1 cellular context compared by ENCODE assay signal in the genomic region with DNA sequence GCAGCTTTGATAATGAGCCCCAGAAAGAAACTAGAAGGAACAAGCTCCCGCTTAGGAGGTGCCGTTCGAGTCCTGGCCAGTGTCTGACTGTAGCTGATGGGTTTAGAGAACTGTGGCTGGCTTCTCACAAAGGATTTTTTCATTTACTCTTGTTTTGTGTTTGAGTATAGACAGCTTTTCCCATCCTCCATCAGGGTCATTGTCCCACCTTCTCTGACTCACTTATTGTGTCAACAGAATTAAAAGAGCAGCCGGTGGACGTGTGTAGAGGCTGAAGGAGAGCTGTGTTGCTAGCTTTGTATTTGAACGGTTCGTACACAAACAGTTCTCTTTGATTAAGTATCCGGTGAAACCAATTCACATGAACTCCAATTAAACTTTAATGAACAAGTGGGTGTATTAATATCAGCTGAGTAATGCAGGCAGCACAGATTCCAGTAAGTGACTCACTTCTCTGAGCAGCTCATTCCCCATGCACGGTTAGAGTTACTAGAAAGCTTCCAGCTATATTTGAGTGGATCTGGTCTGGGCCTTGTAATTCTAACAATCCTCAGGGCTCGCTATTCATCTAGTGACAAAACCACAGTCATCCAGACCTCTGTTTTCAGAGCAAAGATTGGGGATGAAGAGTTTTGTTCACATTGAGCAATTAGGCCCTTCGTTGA.
TF ChIP-seq lines count a peak whose summit lies in the region.

No MANE protein-coding gene starts in this region.

TF ChIP-seq in A549, 52 proteins besides CTCF, POLR2A, EP300 and RAD21 (continued from another document):
- TF ChIP-seq, protein P1, sequence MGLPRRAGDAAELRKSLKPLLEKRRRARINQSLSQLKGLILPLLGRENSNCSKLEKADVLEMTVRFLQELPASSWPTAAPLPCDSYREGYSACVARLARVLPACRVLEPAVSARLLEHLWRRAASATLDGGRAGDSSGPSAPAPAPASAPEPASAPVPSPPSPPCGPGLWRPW (IDR thresholded peaks at IDR 0.05) = no peak
- TF ChIP-seq SREBF2 (IDR thresholded peaks at IDR 0.05) = no peak
- no peak for TF ChIP-seq HOXA7 (CRISPR knock-in tag; IDR thresholded peaks at IDR 0.05)
- no peak for TF ChIP-seq EHMT2 (IDR thresholded peaks at IDR 0.05; ENCODE audit: low read depth)
- no peak for TF ChIP-seq BHLHE40 (IDR thresholded peaks at IDR 0.05; ENCODE audit: low read depth, low read length)
- TF ChIP-seq CHD2 (IDR thresholded peaks at IDR 0.05; ENCODE audit: low read length, partially characterized antibody) = no peak
- peak; percentile 63 for TF ChIP-seq MAX (IDR thresholded peaks at IDR 0.05)
- peak; percentile 86 for TF ChIP-seq FOSL2 (IDR thresholded peaks at IDR 0.05)
- TF ChIP-seq FOSL2 (CRISPR knock-in tag; IDR thresholded peaks at IDR 0.05) = peak; percentile 91
- TF ChIP-seq SMC3 (IDR thresholded peaks at IDR 0.05) = peak; percentile 39; the same call in 1 of the 3 replicates
- peak in 1 of 2 experiments; percentile 72; a peak in 2 of 5 replicates for TF ChIP-seq JUN (IDR thresholded peaks at IDR 0.05)
- no peak for TF ChIP-seq MAZ (IDR thresholded peaks at IDR 0.05; ENCODE audit: borderline replicate concordance, low read depth, low read length)
- TF ChIP-seq, protein P2, sequence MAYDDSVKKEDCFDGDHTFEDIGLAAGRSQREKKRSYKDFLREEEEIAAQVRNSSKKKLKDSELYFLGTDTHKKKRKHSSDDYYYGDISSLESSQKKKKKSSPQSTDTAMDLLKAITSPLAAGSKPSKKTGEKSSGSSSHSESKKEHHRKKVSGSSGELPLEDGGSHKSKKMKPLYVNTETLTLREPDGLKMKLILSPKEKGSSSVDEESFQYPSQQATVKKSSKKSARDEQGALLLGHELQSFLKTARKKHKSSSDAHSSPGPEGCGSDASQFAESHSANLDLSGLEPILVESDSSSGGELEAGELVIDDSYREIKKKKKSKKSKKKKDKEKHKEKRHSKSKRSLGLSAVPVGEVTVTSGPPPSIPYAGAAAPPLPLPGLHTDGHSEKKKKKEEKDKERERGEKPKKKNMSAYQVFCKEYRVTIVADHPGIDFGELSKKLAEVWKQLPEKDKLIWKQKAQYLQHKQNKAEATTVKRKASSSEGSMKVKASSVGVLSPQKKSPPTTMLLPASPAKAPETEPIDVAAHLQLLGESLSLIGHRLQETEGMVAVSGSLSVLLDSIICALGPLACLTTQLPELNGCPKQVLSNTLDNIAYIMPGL (CRISPR knock-in tag; IDR thresholded peaks at IDR 0.05; ENCODE audit: borderline replicate concordance) = no peak
- no peak for TF ChIP-seq RARB (CRISPR knock-in tag; IDR thresholded peaks at IDR 0.05)
- TF ChIP-seq CBX2 (IDR thresholded peaks at IDR 0.05; ENCODE audit: borderline replicate concordance, low read depth) = no peak
- TF ChIP-seq TP53 (CRISPR knock-in tag; IDR thresholded peaks at IDR 0.05) = no peak
- no peak for TF ChIP-seq RNF2 (IDR thresholded peaks at IDR 0.05; ENCODE audit: borderline replicate concordance, low read depth)
- no peak for TF ChIP-seq ZSCAN20 (CRISPR knock-in tag; IDR thresholded peaks at IDR 0.05)
- no peak for TF ChIP-seq E2F6 (IDR thresholded peaks at IDR 0.05; ENCODE audit: borderline replicate concordance, low read depth)
- no peak for TF ChIP-seq KDM1A (IDR thresholded peaks at IDR 0.05; ENCODE audit: low read depth)
- peak; percentile 85 for TF ChIP-seq JUNB (IDR thresholded peaks at IDR 0.05)
- no peak for TF ChIP-seq TFCP2L1 (CRISPR knock-in tag; IDR thresholded peaks at IDR 0.05)
- no peak for TF ChIP-seq USF2 (IDR thresholded peaks at IDR 0.05)
- TF ChIP-seq EHF (CRISPR knock-in tag; IDR thresholded peaks at IDR 0.05) = no peak
